In genomic region chr14:102086972-102087761, GRCh38 we compare ENCODE assay signal across 8 cellular contexts. TPM values are rescaled to one million over a fixed set of nuclear protein-coding genes. Genes with fewer than 3 reads are reported as not detected.
DNase-seq lines count a peak whose midpoint lies in the region; FAIRE-seq and TF ChIP-seq lines count a peak whose summit lies in the region.

Gene HSP90AA1, minus strand, starts transcription at chr14:102087044. Its CDS starts 666 bp downstream, at chr14:102086378.

- in situ Hi-C loops in SK-MEL-5 (cut with HindIII; ENCODE audit: low pct_unique_long_range_greater_than_20kb, low sequenced_read_pairs) = no loop called here

- POLR2A ChIA-PET in HEK293T (lab: Yijun Ruan, JAX) = interaction anchor here (0.6 to 1.2 kb wide), 7 partner anchors 9 to 230 kb away, joined by 3 to 5 read pairs (median 4); no protein-coding TSS in a partner anchor

- DNase-seq in GM04503 (ENCODE audit: low read depth) = peak; percentile 45
- peak; percentile 98 for DNase-seq in HEK293T (ENCODE audit: extremely low spot score)
- peak; percentile 90 for DNase-seq in NAMALWA (ENCODE audit: low spot score)
- DNase-seq in SK-MEL-5 (ENCODE audit: low read depth, low spot score) = peak; percentile 91
- peak; percentile 96 for DNase-seq in activated naive CD4-positive, alpha-beta T cell treated with Interleukin-2 at 50 U/mL for 16 hours
- peak; percentile 94 to 96 for DNase-seq in frontal cortex (ENCODE audit: low spot score in 2 of 2)
- peak; percentile 18 for DNase-seq in non-pigmented ciliary epithelial cell (ENCODE audit: low read depth)
- DNase-seq in substantia nigra (lab: John Stamatoyannopoulos, UW) = peak; percentile 55 to 100 (median 90)

- FAIRE-seq in frontal cortex (lab: Jason Lieb, UNC) = no peak

- CTCF ChIA-PET in HEK293T (lab: Yijun Ruan, JAX) = interaction anchor here (0.6 kb wide), 1 partner anchor 551 kb away, joined by 3 read pairs; no protein-coding TSS in a partner anchor

- peak within 1 kb of the TSS; percentile 100 for H3K27ac ChIP-seq in substantia nigra (ENCODE audit: low read depth, low read length, poor library complexity, severe bottlenecking)

TF ChIP-seq in HEK293T, 16 proteins besides CTCF, POLR2A, EP300 and RAD21:
- TF ChIP-seq FOXM1 (IDR thresholded peaks at IDR 0.05; ENCODE audit: borderline replicate concordance) (no peak), HDGF (IDR thresholded peaks at IDR 0.05; ENCODE audit: borderline replicate concordance) (no peak), FOXA1 (IDR thresholded peaks at IDR 0.05) (no peak), SP1 (IDR thresholded peaks at IDR 0.05) (no peak), ARNT (IDR thresholded peaks at IDR 0.05) (peak; percentile 63), CTBP1 (IDR thresholded peaks at IDR 0.05; ENCODE audit: borderline replicate concordance) (peak; percentile 11; the same call in 1 of the 2 replicates), BHLHE40 (IDR thresholded peaks at IDR 0.05; ENCODE audit: borderline replicate concordance) (no peak), L3MBTL2 (conservative IDR thresholded peaks at IDR 0.05) (peak; percentile 71), NFRKB (IDR thresholded peaks at IDR 0.05) (no peak), TARDBP (IDR thresholded peaks at IDR 0.05) (no peak), ZNF384 (IDR thresholded peaks at IDR 0.05) (no peak), SUZ12 (IDR thresholded peaks at IDR 0.05) (no peak), FOXK2 (IDR thresholded peaks at IDR 0.05) (no peak), LEF1 (IDR thresholded peaks at IDR 0.05; ENCODE audit: borderline replicate concordance) (peak; percentile 70; the same call in 1 of the 2 replicates), PKNOX1 (IDR thresholded peaks at IDR 0.05) (no peak), ELF4 (IDR thresholded peaks at IDR 0.05) (peak; percentile 71; the same call in 1 of the 2 replicates)

RNA-seq across cellular contexts. Expression of gene HSP90AA1, which starts in this region (rescaled TPM):
- total RNA-seq in SK-MEL-5 (2014; rRNA removed; shearing (Covaris generic)) = 517 and 531 TPM in 2 replicates
- polyA plus RNA-seq in SK-MEL-5 (2015; cell fraction: cytosol; rRNA removed) = 1,130 and 1,425 TPM in 2 replicates
- 409 and 582 TPM in 2 replicates for polyA plus RNA-seq in SK-MEL-5 (2015; cell fraction: nucleus; rRNA removed)
- total RNA-seq in frontal cortex = 289 TPM

Comparison
In these comparisons a context has a peak if more than half of its experiments do, and no peak if none do; other contexts are left out.
1. Peak in every context shown above with its lines: DNase-seq and H3K27ac ChIP-seq.
2. DNase-seq: peak in every context shown above with its lines; median percentile 98 in HEK293T; 96 in activated naive CD4-positive, alpha-beta T cell treated with Interleukin-2 at 50 U/mL for 16 hours; 95 in frontal cortex; 91 in SK-MEL-5; 90 in NAMALWA; 90 in substantia nigra; 45 in GM04503; 18 in non-pigmented ciliary epithelial cell.